In genomic region chr2:96926236-96926635, GRCh38 we compare ENCODE assay signal across 1 cellular context.
TF ChIP-seq lines count a peak whose summit lies in the region.

No MANE protein-coding gene starts in this region.

TF ChIP-seq in K562, 482 proteins besides CTCF, POLR2A, EP300 and RAD21:
- TF ChIP-seq CHAMP1 (IDR thresholded peaks at IDR 0.05): no peak
- no peak for TF ChIP-seq RBM14 (IDR thresholded peaks at IDR 0.05; ENCODE audit: borderline replicate concordance, insufficient read depth, low read depth, low read length)
- no peak for TF ChIP-seq ZNF639 (CRISPR knock-in tag; conservative IDR thresholded peaks at IDR 0.05 in 1 of 2, IDR thresholded peaks at IDR 0.05 in 1 of 2)
- no peak for TF ChIP-seq XRCC4 (IDR thresholded peaks at IDR 0.05; ENCODE audit: extremely low read depth, insufficient read depth, insufficient read length)
- no peak for TF ChIP-seq CREB1 (IDR thresholded peaks at IDR 0.05)
- TF ChIP-seq CREB1 (CRISPR knock-in tag; IDR thresholded peaks at IDR 0.05): no peak
- TF ChIP-seq ATF1 (CRISPR knock-in tag; IDR thresholded peaks at IDR 0.05): no peak
- TF ChIP-seq ATF1 (tag; IDR thresholded peaks at IDR 0.05): no peak
- no peak for TF ChIP-seq HMG20B (CRISPR knock-in tag; IDR thresholded peaks at IDR 0.05)
- no peak for TF ChIP-seq CCNT2 (IDR thresholded peaks at IDR 0.05; ENCODE audit: borderline replicate concordance, extremely low read depth, insufficient read length, low read depth, low read length)
- no peak for TF ChIP-seq RBBP5 (IDR thresholded peaks at IDR 0.05; ENCODE audit: borderline replicate concordance, insufficient read depth, low read length, poor library complexity, severe bottlenecking)
- TF ChIP-seq ZNF232 (CRISPR knock-in tag; IDR thresholded peaks at IDR 0.05): no peak
- TF ChIP-seq, protein P1, sequence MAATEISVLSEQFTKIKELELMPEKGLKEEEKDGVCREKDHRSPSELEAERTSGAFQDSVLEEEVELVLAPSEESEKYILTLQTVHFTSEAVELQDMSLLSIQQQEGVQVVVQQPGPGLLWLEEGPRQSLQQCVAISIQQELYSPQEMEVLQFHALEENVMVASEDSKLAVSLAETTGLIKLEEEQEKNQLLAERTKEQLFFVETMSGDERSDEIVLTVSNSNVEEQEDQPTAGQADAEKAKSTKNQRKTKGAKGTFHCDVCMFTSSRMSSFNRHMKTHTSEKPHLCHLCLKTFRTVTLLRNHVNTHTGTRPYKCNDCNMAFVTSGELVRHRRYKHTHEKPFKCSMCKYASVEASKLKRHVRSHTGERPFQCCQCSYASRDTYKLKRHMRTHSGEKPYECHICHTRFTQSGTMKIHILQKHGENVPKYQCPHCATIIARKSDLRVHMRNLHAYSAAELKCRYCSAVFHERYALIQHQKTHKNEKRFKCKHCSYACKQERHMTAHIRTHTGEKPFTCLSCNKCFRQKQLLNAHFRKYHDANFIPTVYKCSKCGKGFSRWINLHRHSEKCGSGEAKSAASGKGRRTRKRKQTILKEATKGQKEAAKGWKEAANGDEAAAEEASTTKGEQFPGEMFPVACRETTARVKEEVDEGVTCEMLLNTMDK (IDR thresholded peaks at IDR 0.05; ENCODE audit: borderline replicate concordance, insufficient read depth, low read depth, low read length, poor library complexity, severe bottlenecking): no peak
- TF ChIP-seq RUNX1 (IDR thresholded peaks at IDR 0.05; ENCODE audit: low read depth): no peak
- no peak for TF ChIP-seq MIER1 (IDR thresholded peaks at IDR 0.05; ENCODE audit: low read depth)
- TF ChIP-seq, protein P2, sequence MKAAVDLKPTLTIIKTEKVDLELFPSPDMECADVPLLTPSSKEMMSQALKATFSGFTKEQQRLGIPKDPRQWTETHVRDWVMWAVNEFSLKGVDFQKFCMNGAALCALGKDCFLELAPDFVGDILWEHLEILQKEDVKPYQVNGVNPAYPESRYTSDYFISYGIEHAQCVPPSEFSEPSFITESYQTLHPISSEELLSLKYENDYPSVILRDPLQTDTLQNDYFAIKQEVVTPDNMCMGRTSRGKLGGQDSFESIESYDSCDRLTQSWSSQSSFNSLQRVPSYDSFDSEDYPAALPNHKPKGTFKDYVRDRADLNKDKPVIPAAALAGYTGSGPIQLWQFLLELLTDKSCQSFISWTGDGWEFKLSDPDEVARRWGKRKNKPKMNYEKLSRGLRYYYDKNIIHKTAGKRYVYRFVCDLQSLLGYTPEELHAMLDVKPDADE (conservative IDR thresholded peaks at IDR 0.05; ENCODE audit: control insufficient read depth, low read depth, low read length): no peak
- no peak for TF ChIP-seq RBM17 (IDR thresholded peaks at IDR 0.05; ENCODE audit: borderline replicate concordance, low read depth, low read length)
- TF ChIP-seq BRCA1 (IDR thresholded peaks at IDR 0.05): no peak
- no peak for TF ChIP-seq BRCA1 (CRISPR knock-in tag; IDR thresholded peaks at IDR 0.05)
- TF ChIP-seq ZSCAN32 (CRISPR knock-in tag; IDR thresholded peaks at IDR 0.05): no peak
- no peak for TF ChIP-seq GTF2A2 (tag; IDR thresholded peaks at IDR 0.05)
